In the genomic region with DNA sequence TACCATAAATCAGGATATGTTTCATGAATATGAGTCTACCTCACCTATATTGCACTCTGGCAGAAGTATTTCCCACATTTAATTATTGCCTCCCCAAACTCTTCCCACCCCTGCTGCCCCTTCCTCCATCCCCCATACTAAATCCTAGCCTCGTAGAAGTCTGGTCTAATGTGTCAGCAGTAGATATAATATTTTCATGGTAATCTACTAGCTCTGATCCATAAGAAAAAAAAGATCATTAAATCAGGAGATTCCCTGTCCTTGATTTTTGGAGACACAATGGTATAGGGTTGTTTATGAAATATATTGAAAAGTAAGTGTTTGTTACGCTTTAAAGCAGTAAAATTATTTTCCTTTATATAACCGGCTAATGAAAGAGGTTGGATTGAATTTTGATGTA, we compare ENCODE assay signal across 20 cellular contexts. TPM values are rescaled to one million over a fixed set of nuclear protein-coding genes. Genes with fewer than 3 reads are reported as not detected.
A peak's percentile ranks its signal among the peaks of the same experiment; 100 is the strongest.
DNase-seq lines count a peak whose midpoint lies in the region; ATAC-seq and TF ChIP-seq lines count a peak whose summit lies in the region.
"Had no signal": no experiment of that assay in that cellular context is flagged by ENCODE, and none has a peak within 500 bp of the region (broad histone marks: within the 10 kb centered on the region; RNA-seq: fewer than 3 reads in every experiment).

No MANE protein-coding gene starts in this region.

- H3K14ac ChIP-seq in mesenchymal stem cell (ENCODE audit: low read length in 2 of 2) = no peak overlapping the region

- H2AFZ ChIP-seq in PC-3 (ENCODE audit: low read length) (no peak overlapping the region), mammary epithelial cell (ENCODE audit: low read depth, low read length) (no peak overlapping the region), mesenchymal stem cell (ENCODE audit: low read depth, low read length) (no peak overlapping the region)

- in situ Hi-C loops in mammary epithelial cell (cut with MboI; ENCODE audit: low sequenced_read_pairs in 2 of 2) = loop anchor here in 1 of 2 donors (10.0 kb wide), 1 partner anchor 178 kb away; no protein-coding TSS in a partner anchor

- ATAC-seq in PC-3 (no peak), HG02678 (IDR thresholded peaks at IDR 0.05; ENCODE audit: unreplicated experiment) (no peak)
- ATAC-seq: stimulated activated memory B cell treated with anti-CD40 and anti-IgM and Interleukin-4, amounts not matched to agents 10 μg/mL and 1 μg/mL and 100 μg/mL, for 72 hours; T-helper 17 cell had no signal

- CTCF ChIA-PET in PC-3 (lab: Charles Lee) = no interaction called here
- CTCF ChIA-PET in mammary epithelial cell (lab: Charles Lee; ENCODE audit: low non-redundant PET) = no interaction called here

- 96% methylated on average over 2 of the region's 3 CpGs for WGBS in mammary epithelial cell (ENCODE audit: low coverage, missing lambda C conversion rate)
- no CpG with 5 or more reads among the region's 3 CpGs for WGBS in mesenchymal stem cell

- H3K79me2 ChIP-seq in PC-3 (ENCODE audit: low read length) = peaks cover 12% of the 10 kb centered on the region
- peaks cover 7% of the 10 kb centered on the region for H3K79me2 ChIP-seq in mammary epithelial cell (ENCODE audit: insufficient read depth, low read length)

- no peak overlapping the region for H2BK15ac ChIP-seq in mesenchymal stem cell (ENCODE audit: low read depth, poor library complexity, severe bottlenecking)

- no peaks in the 10 kb centered on the region for H3K9me3 ChIP-seq in PC-3 (ENCODE audit: low read length)
- no peaks in the 10 kb centered on the region for H3K9me3 ChIP-seq in mammary epithelial cell (replicated peaks; ENCODE audit: insufficient read depth, low read length)
- H3K9me3 ChIP-seq in mesenchymal stem cell (ENCODE audit: control insufficient read depth, low read length) = no peaks in the 10 kb centered on the region
- H3K9me3 ChIP-seq: adrenal gland, suprapubic skin had no signal

- DNase-seq in PC-3 (no peak), mammary epithelial cell (no peak), mesenchymal stem cell (no peak), GOT3 (lab: John Stamatoyannopoulos, UW) (no peak)
- no peak for DNase-seq in stimulated activated naive CD4-positive, alpha-beta T cell treated with Interleukin-2 at 50 U/mL for 16 hours (lab: John Stamatoyannopoulos, UW)
- DNase-seq in activated effector memory CD4-positive, alpha-beta T cell treated with anti-CD3 and anti-CD28 coated beads, Interleukin-2, amount 50 U/mL, for 16 hours = no peak
- DNase-seq: activated CD4-positive, alpha-beta T cell treated with anti-CD3 and anti-CD28 coated beads for 1 hour; AML-193; CD8-positive, alpha-beta memory T cell; glutamatergic neuron; NCI-H1694 treated with DMSO at 0.1 percent for 48 hours; NCI-H2171 treated with DMSO at 0.1 percent for 48 hours; NCI-H526; T-helper 17 cell had no signal

- H3K27me3 ChIP-seq in PC-3 (ENCODE audit: low read length) (no peaks in the 10 kb centered on the region), mammary epithelial cell (ENCODE audit: insufficient read depth, low read length) (no peaks in the 10 kb centered on the region), mesenchymal stem cell (ENCODE audit: control insufficient read depth in 1 of 2, insufficient read depth in 1 of 2, low read length in 2 of 2) (no peaks in the 10 kb centered on the region)
- H3K27me3 ChIP-seq: adrenal gland, suprapubic skin had no signal

- peaks cover 5% of the 10 kb centered on the region; the same call in 1 of the 2 replicates for H3K36me3 ChIP-seq in PC-3 (ENCODE audit: low read depth, low read length)
- H3K36me3 ChIP-seq in mammary epithelial cell (ENCODE audit: insufficient read depth, low read length) = peaks cover 4% of the 10 kb centered on the region
- peaks cover 0 to 5% of the 10 kb centered on the region in 2 experiments for H3K36me3 ChIP-seq in mesenchymal stem cell (ENCODE audit: control insufficient read depth in 1 of 2, insufficient read depth in 2 of 2, low read depth in 1 of 2, low read length in 2 of 2)
- H3K36me3 ChIP-seq: adrenal gland, suprapubic skin had no signal

- no peak overlapping the region for H4K91ac ChIP-seq in mesenchymal stem cell (ENCODE audit: low read length)

- H3K27ac ChIP-seq in PC-3 (ENCODE audit: low read length) = peak overlapping the region; percentile 85
- H3K27ac ChIP-seq in mammary epithelial cell (ENCODE audit: insufficient read depth, low read depth, low read length) = peak overlapping the region; percentile 40
- H3K27ac ChIP-seq in mesenchymal stem cell (ENCODE audit: low read length, poor library complexity, severe bottlenecking) = peak overlapping the region; percentile 73
- H3K27ac ChIP-seq: KMS-11 had no signal

- no peak overlapping the region for H2AK5ac ChIP-seq in mesenchymal stem cell (ENCODE audit: low read length, severe bottlenecking)

- no TSS peak for BruUV-seq in PC-3 (replicated peaks; lab: Mats Ljungman, UMichigan)
- TSS peak; percentile 3 for BruUV-seq in mammary epithelial cell (replicated peaks; lab: Mats Ljungman, UMichigan)

- no peaks in the 10 kb centered on the region for H3K79me1 ChIP-seq in mesenchymal stem cell (replicated peaks; ENCODE audit: low read length, poor library complexity, severe bottlenecking)

- POLR2A ChIA-PET in PC-3 (lab: Charles Lee; ENCODE audit: unreplicated experiment) = interaction anchor here (0.6 kb wide), 1 partner anchor 187 kb away, joined by 3 read pairs; no protein-coding TSS in a partner anchor

- no peak overlapping the region for H3K23ac ChIP-seq in mesenchymal stem cell (ENCODE audit: low read length in 2 of 2)

- TF ChIP-seq CTCF in PC-3 (conservative IDR thresholded peaks at IDR 0.05; ENCODE audit: low read depth, low read length) = no peak
- no peak for TF ChIP-seq CTCF in mammary epithelial cell (conservative IDR thresholded peaks at IDR 0.05 in 1 of 2, IDR thresholded peaks at IDR 0.05 in 1 of 2; ENCODE audit: extremely low read depth in 1 of 2, insufficient read depth in 1 of 2, low read depth in 1 of 2, low read length in 2 of 2)

- intact Hi-C loops in PC-3 (cut with micrococcal nuclease) = no loop called here
- intact Hi-C loops in mammary epithelial cell (cut with micrococcal nuclease) = loop anchor here (1.0 kb wide), 1 partner anchor 176 kb away; no protein-coding TSS in a partner anchor

- H3K4ac ChIP-seq in mesenchymal stem cell (ENCODE audit: low read depth in 1 of 2, low read length in 2 of 2) = no peak overlapping the region

- no peaks in the 10 kb centered on the region for H3F3A ChIP-seq in PC-3 (ENCODE audit: low read length, unreplicated experiment)

- H4K20me1 ChIP-seq in PC-3 (ENCODE audit: low read length) (no peaks in the 10 kb centered on the region), mammary epithelial cell (ENCODE audit: insufficient read depth, low read length) (no peaks in the 10 kb centered on the region)

- no peak overlapping the region for H2BK120ac ChIP-seq in mesenchymal stem cell (ENCODE audit: low read depth, low read length)

- H3K4me1 ChIP-seq in PC-3 (ENCODE audit: insufficient read depth, low read length) = peaks cover 57% of the 10 kb centered on the region
- peaks cover 7% of the 10 kb centered on the region for H3K4me1 ChIP-seq in mammary epithelial cell (ENCODE audit: insufficient read depth, low read length)
- H3K4me1 ChIP-seq in mesenchymal stem cell (ENCODE audit: control insufficient read depth, insufficient read depth, low read depth, low read length) = peaks cover 4% of the 10 kb centered on the region
- H3K4me1 ChIP-seq: adrenal gland had no signal

- H3K4me3 ChIP-seq in PC-3 (ENCODE audit: low read length) (peak overlapping the region; percentile 50), mammary epithelial cell (replicated peaks in 1 of 3; ENCODE audit: insufficient read depth in 1 of 3, low read depth in 2 of 3, low read length in 3 of 3) (no peak overlapping the region), mesenchymal stem cell (ENCODE audit: insufficient read depth in 1 of 2, low read depth in 1 of 2, low read length in 2 of 2) (peak overlapping the region in 1 of 2 experiments; percentile 60)
- H3K4me3 ChIP-seq: adrenal gland, skin epidermis had no signal

- H2BK12ac ChIP-seq in mesenchymal stem cell (ENCODE audit: low read length in 2 of 2) = no peak overlapping the region

- no peaks in the 10 kb centered on the region for H3K9me2 ChIP-seq in PC-3 (replicated peaks; ENCODE audit: low read length)

- no peak overlapping the region for H3K18ac ChIP-seq in mesenchymal stem cell (ENCODE audit: low read depth in 1 of 2, low read length in 2 of 2)

- peak overlapping the region; percentile 54 for H3K9ac ChIP-seq in PC-3 (ENCODE audit: low read length)
- no peak overlapping the region for H3K9ac ChIP-seq in mammary epithelial cell (ENCODE audit: insufficient read depth, low read length)
- peak overlapping the region; percentile 77 for H3K9ac ChIP-seq in mesenchymal stem cell (ENCODE audit: low read length)
- H3K9ac ChIP-seq: KMS-11 had no signal

- peak overlapping the region; percentile 80 for H3K4me2 ChIP-seq in PC-3 (ENCODE audit: low read length)
- no peak overlapping the region for H3K4me2 ChIP-seq in mammary epithelial cell (ENCODE audit: insufficient read depth, low read depth, low read length)
- H3K4me2 ChIP-seq in mesenchymal stem cell (ENCODE audit: low read length, poor library complexity, severe bottlenecking) = no peak overlapping the region
- H3K4me2 ChIP-seq: KMS-11 had no signal

- H4K8ac ChIP-seq in mesenchymal stem cell (ENCODE audit: low read length) = no peak overlapping the region

- dilution Hi-C loops in mammary epithelial cell (cut with HindIII; ENCODE audit: low sequenced_read_pairs) = loop anchor here (10.0 kb wide), 1 partner anchor 188 kb away; no protein-coding TSS in a partner anchor

- H2BK5ac ChIP-seq in mesenchymal stem cell (ENCODE audit: low read depth, low read length, poor library complexity, severe bottlenecking) = no peak overlapping the region

RNA-seq across cellular contexts. Expression of gene EDN1, which starts 6.4 kb away (rescaled TPM):
- 21.9 and 25.6 TPM in 2 replicates for total RNA-seq in PC-3 (2014; rRNA removed)
- total RNA-seq in mammary epithelial cell = 10 to 100 TPM in 1 of 2 donors, 1 to 10 TPM in 1; 8.9 to 11.3 TPM
- polyA plus RNA-seq in mammary epithelial cell = 2.5 TPM
- polyA minus RNA-seq in mammary epithelial cell = 0.78 TPM
- polyA plus RNA-seq in mesenchymal stem cell (2013, experiment 1 of 2) = 3.7 TPM
- polyA plus RNA-seq in mesenchymal stem cell (2013, experiment 2 of 2) = 3.2 TPM
- polyA plus RNA-seq: CD8-positive, alpha-beta memory T cell had no signal
